Comparison of ENCODE assay signal across 2 cellular contexts in genomic region chr6:88565409-88565811, GRCh38.
TF ChIP-seq lines count a peak whose summit lies in the region.

No MANE protein-coding gene starts in this region.

TF ChIP-seq in HepG2, 621 proteins besides CTCF, POLR2A, EP300 and RAD21:
- TF ChIP-seq MATR3 (CRISPR knock-in tag; IDR thresholded peaks at IDR 0.05) (no peak), SOX13 (IDR thresholded peaks at IDR 0.05) (no peak), SOX13 (CRISPR knock-in tag; conservative IDR thresholded peaks at IDR 0.05 in 1 of 2, IDR thresholded peaks at IDR 0.05 in 1 of 2) (peak in 1 of 2 experiments; percentile 80; a peak in 2 of 4 replicates), ZNF800 (CRISPR knock-in tag; IDR thresholded peaks at IDR 0.05) (no peak), SOX5 (CRISPR knock-in tag; IDR thresholded peaks at IDR 0.05; ENCODE audit: borderline replicate concordance) (peak; percentile 57; the same call in 1 of the 2 replicates), RXRB (CRISPR knock-in tag; IDR thresholded peaks at IDR 0.05; ENCODE audit: borderline replicate concordance) (no peak), TBX2 (CRISPR knock-in tag; IDR thresholded peaks at IDR 0.05; ENCODE audit: borderline replicate concordance) (peak; percentile 34; the same call in 1 of the 2 replicates)

TF ChIP-seq in H1, 55 proteins besides CTCF, POLR2A, EP300 and RAD21:
- TF ChIP-seq SUZ12 (IDR thresholded peaks at IDR 0.05; ENCODE audit: low read length) = no peak
- no peak for TF ChIP-seq USF2 (IDR thresholded peaks at IDR 0.05; ENCODE audit: low read length)
- no peak for TF ChIP-seq CHD1 (IDR thresholded peaks at IDR 0.05; ENCODE audit: low read depth, low read length)
- no peak for TF ChIP-seq TCF12 (IDR thresholded peaks at IDR 0.05; ENCODE audit: low read depth, low read length)
- TF ChIP-seq BCL11A (IDR thresholded peaks at IDR 0.05; ENCODE audit: low read depth in 2 of 2, low read length in 2 of 2) = no peak
- no peak for TF ChIP-seq EZH2 (IDR thresholded peaks at IDR 0.05; ENCODE audit: low read depth, low read length, severe bottlenecking)
- TF ChIP-seq TEAD4 (IDR thresholded peaks at IDR 0.05; ENCODE audit: low read depth, low read length) = no peak
TF ChIP-seq in H1: peak in this region for 0.
